Comparison of ENCODE assay signal across 12 cellular contexts in genomic region chrX:115268421-115268820, GRCh38. TPM values are rescaled to one million over a fixed set of nuclear protein-coding genes. Genes with fewer than 3 reads are reported as not detected.
A peak's percentile ranks its signal among the peaks of the same experiment; 100 is the strongest.
DNase-seq lines count a peak whose midpoint lies in the region; ATAC-seq, FAIRE-seq and TF ChIP-seq lines count a peak whose summit lies in the region.
"Had no signal": no experiment of that assay in that cellular context is flagged by ENCODE, and none has a peak within 500 bp of the region (broad histone marks: within the 10 kb centered on the region; RNA-seq: fewer than 3 reads in every experiment).

No MANE protein-coding gene starts in this region.

- DNase-seq in NCI-H1092 treated with DMSO at 0.1 percent for 48 hours (lab: John Stamatoyannopoulos, UW) (peak; percentile 8), NCI-H1092 (lab: John Stamatoyannopoulos, UW) (no peak), neural progenitor cell (ENCODE audit: low spot score) (peak; percentile 41), AG08396 (ENCODE audit: low spot score) (no peak), aorta (no peak)
- DNase-seq: activated T-cell treated with anti-CD3 and anti-CD28 coated beads, Interleukin-2, amount 50 U/mL, for 24 hours; NCI-H1105 treated with DMSO at 0.1 percent for 48 hours had no signal

- H3K9me3 ChIP-seq in neural progenitor cell (ENCODE audit: low read depth) (no peaks in the 10 kb centered on the region), aorta (ENCODE audit: control insufficient read depth, low read length) (no peaks in the 10 kb centered on the region)
- H3K9me3 ChIP-seq: suprapubic skin had no signal

- H3K27ac Mint-ChIP-seq in neural progenitor cell = no peak overlapping the region
- H3K27ac Mint-ChIP-seq: activated T-cell treated with anti-CD3 and anti-CD28 coated beads, Interleukin-2, amount 50 U/mL, for 24 hours had no signal

- H3K9me3 Mint-ChIP-seq in neural progenitor cell = no peaks in the 10 kb centered on the region
- H3K9me3 Mint-ChIP-seq: activated T-cell treated with anti-CD3 and anti-CD28 coated beads, Interleukin-2, amount 50 U/mL, for 24 hours had no signal

- H3K4me1 Mint-ChIP-seq in neural progenitor cell = peaks cover 26% of the 10 kb centered on the region

- FAIRE-seq in colon (lab: Jason Lieb, UNC) = peak; percentile 14

- ATAC-seq in HG03571 (IDR thresholded peaks at IDR 0.05; ENCODE audit: unreplicated experiment) = no peak
- no peak for ATAC-seq in aorta (ENCODE audit: low FRiP score)

- H3K36me3 ChIP-seq in neural progenitor cell = no peaks in the 10 kb centered on the region
- H3K36me3 ChIP-seq in aorta (ENCODE audit: control insufficient read depth in 1 of 2, insufficient read depth in 2 of 2, low read length in 1 of 2) = no peaks in the 10 kb centered on the region
- H3K36me3 ChIP-seq: suprapubic skin had no signal

- no peak overlapping the region for H3K4me3 Mint-ChIP-seq in neural progenitor cell
- H3K4me3 Mint-ChIP-seq: activated T-cell treated with anti-CD3 and anti-CD28 coated beads, Interleukin-2, amount 50 U/mL, for 24 hours had no signal

- WGBS in aorta, 2 donors = 32 to 67% methylated on average over 3 of the region's 3 CpGs

- H3K27ac ChIP-seq in neural progenitor cell (no peak overlapping the region), aorta (ENCODE audit: low read depth in 1 of 2, low read length in 2 of 2) (no peak overlapping the region)
- H3K27ac ChIP-seq: suprapubic skin had no signal

- H3K36me3 Mint-ChIP-seq in neural progenitor cell = no peaks in the 10 kb centered on the region

- H3K79me2 ChIP-seq in neural progenitor cell (ENCODE audit: low read depth) = no peaks in the 10 kb centered on the region

- peak; percentile 64 for TF ChIP-seq CTCF in neural progenitor cell (IDR thresholded peaks at IDR 0.05)

- no peak overlapping the region for H3K4me2 ChIP-seq in neural progenitor cell

- no peak overlapping the region for H3K9ac ChIP-seq in neural progenitor cell

- no peaks in the 10 kb centered on the region for H3F3A ChIP-seq in neural progenitor cell (ENCODE audit: low read depth)

- no peak for TF ChIP-seq EP300 in Ishikawa (IDR thresholded peaks at IDR 0.05; ENCODE audit: borderline replicate concordance)

- intact Hi-C loops in aorta (cut with DNase I) = no loop called here

- peaks cover 6% of the 10 kb centered on the region for H3K27me3 Mint-ChIP-seq in neural progenitor cell (ENCODE audit: insufficient read depth, low read depth)

- H3K27me3 ChIP-seq in neural progenitor cell = no peaks in the 10 kb centered on the region
- no peaks in the 10 kb centered on the region for H3K27me3 ChIP-seq in aorta (ENCODE audit: control insufficient read depth in 1 of 2, insufficient read depth in 2 of 2, low read length in 1 of 2)
- H3K27me3 ChIP-seq: suprapubic skin had no signal

- peaks cover 6% of the 10 kb centered on the region for H3K4me1 ChIP-seq in neural progenitor cell
- H3K4me1 ChIP-seq in aorta (ENCODE audit: control insufficient read depth in 1 of 2, insufficient read depth in 2 of 2, low read length in 2 of 2) = no peaks in the 10 kb centered on the region
- H3K4me1 ChIP-seq: suprapubic skin had no signal

- H2AFZ ChIP-seq in neural progenitor cell (replicated peaks) = peak overlapping the region; percentile 85

- peak; percentile 11; the same call in 1 of the 2 replicates for TF ChIP-seq RAD21 in Ishikawa (IDR thresholded peaks at IDR 0.05; ENCODE audit: low read depth)

- H3K4me3 ChIP-seq in neural progenitor cell (no peak overlapping the region), aorta (ENCODE audit: low read length in 2 of 2) (no peak overlapping the region)
- H3K4me3 ChIP-seq: suprapubic skin had no signal

- no peaks in the 10 kb centered on the region for H4K20me1 ChIP-seq in neural progenitor cell (ENCODE audit: low read depth)

TF ChIP-seq in Ishikawa, 13 proteins besides CTCF, POLR2A, EP300 and RAD21:
- TF ChIP-seq NFIC (IDR thresholded peaks at IDR 0.05) = no peak
- no peak for TF ChIP-seq TEAD4 (IDR thresholded peaks at IDR 0.05)
- TF ChIP-seq CREB1 (IDR thresholded peaks at IDR 0.05; ENCODE audit: low read depth) = no peak
- TF ChIP-seq ZBTB7A (IDR thresholded peaks at IDR 0.05; ENCODE audit: low read depth) = no peak
- TF ChIP-seq EGR1 (IDR thresholded peaks at IDR 0.05) = no peak
- no peak for TF ChIP-seq YY1 (IDR thresholded peaks at IDR 0.05; ENCODE audit: low read depth)

RNA-seq across cellular contexts. Expression of gene LUZP4, which starts 21.1 kb away (rescaled TPM):
- total RNA-seq in neural progenitor cell (ENCODE audit: low replicate concordance) (not detected in 2 replicates), aorta (not detected)
- polyA plus RNA-seq in aorta = not detected
- total RNA-seq: mesenteric fat pad, suprapubic skin had no signal

RNA-seq across cellular contexts. Expression of gene LRCH2, which starts 34.5 kb away (rescaled TPM):
- total RNA-seq in neural progenitor cell (ENCODE audit: low replicate concordance) = 18.1 and 24.9 TPM in 2 replicates
- 10 to 100 TPM in 1 of 2 donors, 1 to 10 TPM in 1; 9.5 to 10.9 TPM for total RNA-seq in aorta
- polyA plus RNA-seq in aorta = 1 to 10 TPM; 2.6 to 3.8 TPM

Comparison
In these comparisons a context has a peak if more than half of its experiments do, and no peak if none do; other contexts are left out.
1. DNase-seq: peak in NCI-H1092 treated with DMSO at 0.1 percent for 48 hours (single experiment) and neural progenitor cell (single experiment); none in NCI-H1092 (single experiment), AG08396 (single experiment) and aorta (0 of 2).